8 cellular contexts compared by ENCODE assay signal in genomic region chr2:118599141-118599540, GRCh38.
"Had no signal": no experiment of that assay in that cellular context is flagged by ENCODE, and none has a peak within 500 bp of the region (broad histone marks: within the 10 kb centered on the region; RNA-seq: fewer than 3 reads in every experiment).

No MANE protein-coding gene starts in this region.

- ATAC-seq: GM12878 had no signal

- DNase-seq: GDM1, GF-D8 had no signal

- FAIRE-seq: G401.6, GM12878, GM12891, GM12892, GM18507, GM19239 had no signal

- H3K4me3 ChIP-seq: GM12878 had no signal
